1 cellular context compared by ENCODE assay signal in the genomic region with DNA sequence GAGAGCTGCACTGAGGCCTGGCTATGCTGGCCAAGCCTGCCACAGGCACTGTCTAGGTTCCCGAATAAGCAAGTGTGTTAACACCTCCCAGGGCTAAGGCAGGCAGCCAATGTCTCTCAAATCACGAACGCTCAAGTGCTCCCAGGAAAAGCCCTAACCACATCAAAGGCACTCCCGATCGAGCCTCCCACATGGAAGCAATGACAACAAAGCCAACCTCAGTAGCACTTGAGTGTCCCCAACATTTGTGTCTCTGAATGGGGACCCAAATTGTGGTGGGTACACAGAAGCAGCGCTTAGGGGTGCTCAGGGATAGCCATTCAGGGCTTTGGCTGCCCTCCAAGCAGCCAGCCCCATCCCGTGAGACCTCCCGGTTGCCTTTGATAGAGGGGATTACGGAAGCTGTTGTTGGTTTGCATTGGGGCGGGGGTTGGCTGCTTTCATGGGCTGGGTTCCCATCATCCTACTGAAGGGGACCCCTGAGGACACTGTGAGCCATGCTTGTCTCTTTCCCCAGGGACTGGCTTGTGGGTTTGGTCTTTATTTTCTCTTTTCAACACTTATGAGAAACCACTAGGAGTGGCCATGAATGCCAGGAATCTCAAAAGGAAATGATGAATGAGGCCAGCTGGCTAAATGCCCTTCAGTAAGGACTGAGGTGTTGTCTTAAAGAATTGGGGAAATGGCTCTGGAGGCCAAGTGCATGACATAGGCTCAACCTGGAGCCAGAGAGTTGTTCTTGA.
TF ChIP-seq lines count a peak whose summit lies in the region.

No MANE protein-coding gene starts in this region.

TF ChIP-seq in GM23338, 12 proteins besides CTCF, POLR2A, EP300 and RAD21 (continued from another document):
- TF ChIP-seq EZH2 (IDR thresholded peaks at IDR 0.05; ENCODE audit: low read depth, unreplicated experiment) (no peak), POLR2AphosphoS5 (IDR thresholded peaks at IDR 0.05; ENCODE audit: low read depth) (no peak), ZNF331 (CRISPR knock-in tag; IDR thresholded peaks at IDR 0.05; ENCODE audit: low read depth) (no peak), NANOG (IDR thresholded peaks at IDR 0.05; ENCODE audit: borderline replicate concordance) (no peak), EZH2phosphoT487 (IDR thresholded peaks at IDR 0.05; ENCODE audit: unreplicated experiment) (no peak), ZNF114 (CRISPR knock-in tag; IDR thresholded peaks at IDR 0.05) (no peak), CREB1 (CRISPR knock-in tag; IDR thresholded peaks at IDR 0.05; ENCODE audit: low read depth) (no peak), STAT1 (IDR thresholded peaks at IDR 0.05; ENCODE audit: unreplicated experiment) (no peak), JUNB (IDR thresholded peaks at IDR 0.05; ENCODE audit: unreplicated experiment) (no peak)
- TF ChIP-seq, protein P1, sequence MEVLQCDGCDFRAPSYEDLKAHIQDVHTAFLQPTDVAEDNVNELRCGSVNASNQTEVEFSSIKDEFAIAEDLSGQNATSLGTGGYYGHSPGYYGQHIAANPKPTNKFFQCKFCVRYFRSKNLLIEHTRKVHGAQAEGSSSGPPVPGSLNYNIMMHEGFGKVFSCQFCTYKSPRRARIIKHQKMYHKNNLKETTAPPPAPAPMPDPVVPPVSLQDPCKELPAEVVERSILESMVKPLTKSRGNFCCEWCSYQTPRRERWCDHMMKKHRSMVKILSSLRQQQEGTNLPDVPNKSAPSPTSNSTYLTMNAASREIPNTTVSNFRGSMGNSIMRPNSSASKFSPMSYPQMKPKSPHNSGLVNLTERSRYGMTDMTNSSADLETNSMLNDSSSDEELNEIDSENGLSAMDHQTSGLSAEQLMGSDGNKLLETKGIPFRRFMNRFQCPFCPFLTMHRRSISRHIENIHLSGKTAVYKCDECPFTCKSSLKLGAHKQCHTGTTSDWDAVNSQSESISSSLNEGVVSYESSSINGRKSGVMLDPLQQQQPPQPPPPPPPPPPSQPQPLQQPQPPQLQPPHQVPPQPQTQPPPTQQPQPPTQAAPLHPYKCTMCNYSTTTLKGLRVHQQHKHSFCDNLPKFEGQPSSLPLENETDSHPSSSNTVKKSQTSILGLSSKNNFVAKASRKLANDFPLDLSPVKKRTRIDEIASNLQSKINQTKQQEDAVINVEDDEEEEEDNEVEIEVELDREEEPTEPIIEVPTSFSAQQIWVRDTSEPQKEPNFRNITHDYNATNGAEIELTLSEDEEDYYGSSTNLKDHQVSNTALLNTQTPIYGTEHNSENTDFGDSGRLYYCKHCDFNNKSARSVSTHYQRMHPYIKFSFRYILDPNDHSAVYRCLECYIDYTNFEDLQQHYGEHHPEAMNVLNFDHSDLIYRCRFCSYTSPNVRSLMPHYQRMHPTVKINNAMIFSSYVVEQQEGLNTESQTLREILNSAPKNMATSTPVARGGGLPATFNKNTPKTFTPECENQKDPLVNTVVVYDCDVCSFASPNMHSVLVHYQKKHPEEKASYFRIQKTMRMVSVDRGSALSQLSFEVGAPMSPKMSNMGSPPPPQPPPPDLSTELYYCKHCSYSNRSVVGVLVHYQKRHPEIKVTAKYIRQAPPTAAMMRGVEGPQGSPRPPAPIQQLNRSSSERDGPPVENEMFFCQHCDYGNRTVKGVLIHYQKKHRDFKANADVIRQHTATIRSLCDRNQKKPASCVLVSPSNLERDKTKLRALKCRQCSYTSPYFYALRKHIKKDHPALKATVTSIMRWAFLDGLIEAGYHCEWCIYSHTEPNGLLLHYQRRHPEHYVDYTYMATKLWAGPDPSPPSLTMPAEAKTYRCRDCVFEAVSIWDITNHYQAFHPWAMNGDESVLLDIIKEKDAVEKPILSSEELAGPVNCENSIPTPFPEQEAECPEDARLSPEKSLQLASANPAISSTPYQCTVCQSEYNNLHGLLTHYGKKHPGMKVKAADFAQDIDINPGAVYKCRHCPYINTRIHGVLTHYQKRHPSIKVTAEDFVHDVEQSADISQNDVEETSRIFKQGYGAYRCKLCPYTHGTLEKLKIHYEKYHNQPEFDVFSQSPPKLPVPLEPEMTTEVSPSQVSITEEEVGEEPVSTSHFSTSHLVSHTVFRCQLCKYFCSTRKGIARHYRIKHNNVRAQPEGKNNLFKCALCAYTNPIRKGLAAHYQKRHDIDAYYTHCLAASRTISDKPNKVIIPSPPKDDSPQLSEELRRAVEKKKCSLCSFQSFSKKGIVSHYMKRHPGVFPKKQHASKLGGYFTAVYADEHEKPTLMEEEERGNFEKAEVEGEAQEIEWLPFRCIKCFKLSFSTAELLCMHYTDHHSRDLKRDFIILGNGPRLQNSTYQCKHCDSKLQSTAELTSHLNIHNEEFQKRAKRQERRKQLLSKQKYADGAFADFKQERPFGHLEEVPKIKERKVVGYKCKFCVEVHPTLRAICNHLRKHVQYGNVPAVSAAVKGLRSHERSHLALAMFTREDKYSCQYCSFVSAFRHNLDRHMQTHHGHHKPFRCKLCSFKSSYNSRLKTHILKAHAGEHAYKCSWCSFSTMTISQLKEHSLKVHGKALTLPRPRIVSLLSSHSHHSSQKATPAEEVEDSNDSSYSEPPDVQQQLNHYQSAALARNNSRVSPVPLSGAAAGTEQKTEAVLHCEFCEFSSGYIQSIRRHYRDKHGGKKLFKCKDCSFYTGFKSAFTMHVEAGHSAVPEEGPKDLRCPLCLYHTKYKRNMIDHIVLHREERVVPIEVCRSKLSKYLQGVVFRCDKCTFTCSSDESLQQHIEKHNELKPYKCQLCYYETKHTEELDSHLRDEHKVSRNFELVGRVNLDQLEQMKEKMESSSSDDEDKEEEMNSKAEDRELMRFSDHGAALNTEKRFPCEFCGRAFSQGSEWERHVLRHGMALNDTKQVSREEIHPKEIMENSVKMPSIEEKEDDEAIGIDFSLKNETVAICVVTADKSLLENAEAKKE (CRISPR knock-in tag; IDR thresholded peaks at IDR 0.05): no peak
